Comparison of ENCODE assay signal across 24 cellular contexts in the genomic region with DNA sequence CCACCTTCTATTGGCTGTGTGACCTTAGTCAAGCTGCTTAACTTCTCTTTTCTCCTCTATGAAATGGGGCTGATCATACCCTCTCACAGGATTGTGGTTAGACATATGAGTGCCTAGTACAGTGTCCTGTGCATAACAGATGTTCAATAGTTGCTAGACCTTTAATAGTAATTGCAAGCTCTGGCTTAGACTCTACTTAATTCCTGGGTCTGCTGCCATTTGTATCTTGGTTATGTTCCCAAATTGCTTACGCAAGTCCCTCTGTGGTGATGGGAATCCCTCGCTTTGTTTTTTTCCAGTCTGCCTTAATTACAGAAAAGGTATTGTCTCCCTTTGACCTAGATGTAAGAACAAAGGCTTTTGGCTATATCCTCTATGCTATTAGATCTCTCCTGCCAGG. TPM values are rescaled to one million over a fixed set of nuclear protein-coding genes. Genes with fewer than 3 reads are reported as not detected.
DNase-seq lines count a peak whose midpoint lies in the region; ATAC-seq and TF ChIP-seq lines count a peak whose summit lies in the region.
"Had no signal": no experiment of that assay in that cellular context is flagged by ENCODE, and none has a peak within 500 bp of the region (broad histone marks: within the 10 kb centered on the region; RNA-seq: fewer than 3 reads in every experiment).

No MANE protein-coding gene starts in this region.

- H3K27me3 Mint-ChIP-seq in Caco-2 (ENCODE audit: insufficient read depth, unreplicated experiment): no peaks in the 10 kb centered on the region
- H3K27me3 Mint-ChIP-seq: CD4-positive, alpha-beta T cell had no signal

- no peaks in the 10 kb centered on the region for H3K4me1 Mint-ChIP-seq in Caco-2 (ENCODE audit: low read depth, unreplicated experiment)
- H3K4me1 Mint-ChIP-seq: GM23338 had no signal

- peak; percentile 38 for ATAC-seq in Right ventricle myocardium superior (ENCODE audit: poor library complexity)
- peak; percentile 57 for ATAC-seq in left ventricle myocardium superior
- no peak for ATAC-seq in HG03196 (IDR thresholded peaks at IDR 0.05; ENCODE audit: unreplicated experiment)
- ATAC-seq in HG03045 (IDR thresholded peaks at IDR 0.05; ENCODE audit: unreplicated experiment): no peak
- ATAC-seq: A549, GM23338 had no signal

- H3K9me3 ChIP-seq in right atrium auricular region (no peaks in the 10 kb centered on the region), esophagus muscularis mucosa (no peaks in the 10 kb centered on the region), thymus (ENCODE audit: control insufficient read depth) (no peaks in the 10 kb centered on the region), Caco-2 (no peaks in the 10 kb centered on the region)
- H3K9me3 ChIP-seq: A549, BLaER1, HAP-1 had no signal

- no peaks in the 10 kb centered on the region for H3K9me3 Mint-ChIP-seq in Caco-2 (ENCODE audit: unreplicated experiment)
- H3K9me3 Mint-ChIP-seq: CD4-positive, alpha-beta T cell; GM23338 had no signal

- H3K27me3 ChIP-seq in right atrium auricular region: no peaks in the 10 kb centered on the region
- no peaks in the 10 kb centered on the region for H3K27me3 ChIP-seq in esophagus muscularis mucosa
- H3K27me3 ChIP-seq in thymus (ENCODE audit: control insufficient read depth, insufficient read depth): no peaks in the 10 kb centered on the region
- H3K27me3 ChIP-seq in Caco-2 (replicated peaks; ENCODE audit: control insufficient read depth, insufficient read depth, low read length): no peaks in the 10 kb centered on the region
- H3K27me3 ChIP-seq: BLaER1 had no signal

- no peak overlapping the region for H3K4me3 Mint-ChIP-seq in Caco-2 (ENCODE audit: unreplicated experiment)
- H3K4me3 Mint-ChIP-seq: CD4-positive, alpha-beta T cell; GM23338 had no signal

- DNase-seq in Right ventricle myocardium superior: no peak
- no peak for DNase-seq in right atrium auricular region (ENCODE audit: low spot score)
- no peak for DNase-seq in esophagus muscularis mucosa (ENCODE audit: extremely low spot score)
- DNase-seq in left ventricle myocardium superior: no peak
- DNase-seq in Caco-2: no peak
- DNase-seq: CD4-positive, alpha-beta T cell; COR-L47; DND-41; KBM-7; MM.1S; NCI-H1092; NCI-H1436 treated with DMSO at 0.1 percent for 48 hours; NCI-H2029; NCI-H345; NCI-H524; NCI-H82; OCI-M1 had no signal

- 78% methylated on average over 2 of the region's 2 CpGs for WGBS in esophagus muscularis mucosa
- 90% methylated on average over 2 of the region's 2 CpGs for WGBS in thymus

- no peak overlapping the region for H3K27ac ChIP-seq in right atrium auricular region
- peak overlapping the region in 3 of 4 donors; percentile 19 to 50 (median 32) for H3K27ac ChIP-seq in esophagus muscularis mucosa (replicated peaks in 1 of 4)
- H3K27ac ChIP-seq in thymus (ENCODE audit: low read depth): peak overlapping the region; percentile 25
- H3K27ac ChIP-seq: A549, BLaER1 had no signal

- POLR2A ChIA-PET in Caco-2 (lab: Charles Lee): no interaction called here

- intact Hi-C loops in Right ventricle myocardium superior (cut with DNase I) (no loop called here), esophagus muscularis mucosa (cut with DNase I) (no loop called here), left ventricle myocardium superior (cut with micrococcal nuclease) (no loop called here), Caco-2 (cut with micrococcal nuclease; ENCODE audit: unreplicated experiment) (no loop called here)

- no peak overlapping the region for H3K27ac Mint-ChIP-seq in Caco-2 (ENCODE audit: unreplicated experiment)
- H3K27ac Mint-ChIP-seq: CD4-positive, alpha-beta T cell had no signal

- H3K36me3 ChIP-seq in right atrium auricular region (peaks cover 85% of the 10 kb centered on the region), esophagus muscularis mucosa (peaks cover 52 to 99% (median 96%) of the 10 kb centered on the region in 4 donors), thymus (ENCODE audit: control insufficient read depth, insufficient read depth) (peaks cover 71% of the 10 kb centered on the region), Caco-2 (ENCODE audit: control insufficient read depth, insufficient read depth, low read length) (peaks cover 3% of the 10 kb centered on the region)

- H3K36me3 Mint-ChIP-seq in Caco-2 (ENCODE audit: insufficient read depth, unreplicated experiment): peaks cover 61% of the 10 kb centered on the region

- BruUV-seq in Caco-2 (replicated peaks; lab: Mats Ljungman, UMichigan): no TSS peak

- H3K4me1 ChIP-seq in right atrium auricular region (no peaks in the 10 kb centered on the region), esophagus muscularis mucosa (peaks cover 3 to 11% (median 8%) of the 10 kb centered on the region in 4 donors), thymus (ENCODE audit: control insufficient read depth, insufficient read depth, low read length) (no peaks in the 10 kb centered on the region), Caco-2 (no peaks in the 10 kb centered on the region)
- H3K4me1 ChIP-seq: A549, BLaER1, HAP-1 had no signal

- no peak for TF ChIP-seq EP300 in esophagus muscularis mucosa (IDR thresholded peaks at IDR 0.05)

- TF ChIP-seq POLR2A in esophagus muscularis mucosa (IDR thresholded peaks at IDR 0.05; ENCODE audit: low read depth): no peak

- CTCF ChIA-PET in Caco-2 (lab: Charles Lee): no interaction called here

- no peak overlapping the region for H3K4me3 ChIP-seq in right atrium auricular region
- H3K4me3 ChIP-seq in esophagus muscularis mucosa: no peak overlapping the region
- no peak overlapping the region for H3K4me3 ChIP-seq in thymus (ENCODE audit: low read length)
- no peak overlapping the region for H3K4me3 ChIP-seq in Caco-2 (ENCODE audit: low read depth, low read length)
- H3K4me3 ChIP-seq: A549, BLaER1, GM23338, HAP-1 had no signal

- TF ChIP-seq CTCF in right atrium auricular region (IDR thresholded peaks at IDR 0.05) (no peak), esophagus muscularis mucosa (IDR thresholded peaks at IDR 0.05) (no peak), Caco-2 (IDR thresholded peaks at IDR 0.05; ENCODE audit: insufficient read depth in 1 of 2, low read depth in 1 of 2, low read length in 1 of 2, severe bottlenecking in 1 of 2, unreplicated experiment in 1 of 2) (no peak)

RNA-seq across cellular contexts. Expression of gene SUDS3, which starts 15.1 kb away (rescaled TPM):
- total RNA-seq in Right ventricle myocardium superior (17.0 TPM), right atrium auricular region (10 to 100 TPM; 19.1 to 30.2 TPM), esophagus muscularis mucosa (10 to 100 TPM; 34.5 to 76.0 (median 62.7) TPM), left ventricle myocardium superior (21.2 TPM), Caco-2 (2022) (39.1 and 42.8 TPM in 2 replicates)
- polyA plus RNA-seq in thymus: 19.3 TPM

RNA-seq across cellular contexts. Expression of gene TAOK3, which starts 18.7 kb away (rescaled TPM):
- 21.8 TPM for total RNA-seq in Right ventricle myocardium superior
- 10 to 100 TPM; 18.1 to 21.1 TPM for total RNA-seq in right atrium auricular region
- total RNA-seq in esophagus muscularis mucosa: 10 to 100 TPM; 34.6 to 44.9 (median 39.6) TPM
- total RNA-seq in left ventricle myocardium superior: 20.2 TPM
- 16.8 TPM for polyA plus RNA-seq in thymus
- 16.5 and 17.7 TPM in 2 replicates for total RNA-seq in Caco-2 (2022)

Comparison
In these comparisons a context has a peak if more than half of its experiments do, and no peak if none do; other contexts are left out.
1. ATAC-seq: peak in Right ventricle myocardium superior (single experiment) and left ventricle myocardium superior (single experiment); none in HG03196 (single experiment) and HG03045 (single experiment).
2. H3K27ac ChIP-seq: peak in esophagus muscularis mucosa (3 of 4) and thymus (single experiment); none in right atrium auricular region (0 of 2).